14 cellular contexts compared by ENCODE assay signal in the genomic region with DNA sequence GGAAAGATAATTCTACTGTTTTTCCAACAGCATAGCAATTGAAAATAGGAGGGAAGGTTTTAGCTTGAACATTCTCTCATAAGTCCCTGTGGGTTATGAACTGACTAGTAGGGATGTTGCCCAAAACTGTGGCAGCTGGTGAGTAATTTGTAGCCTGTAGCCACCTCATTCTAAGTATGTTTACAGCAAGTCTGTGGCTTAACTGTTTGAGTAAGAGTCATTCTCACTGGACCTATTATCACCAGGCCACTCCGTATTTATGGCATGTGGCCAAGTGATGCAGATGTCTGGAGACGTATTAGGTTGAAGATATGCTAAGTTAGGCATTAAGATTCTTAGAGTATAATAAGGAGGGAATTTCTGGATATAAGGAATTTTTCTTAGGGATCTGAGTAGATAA.
DNase-seq lines count a peak whose midpoint lies in the region; ATAC-seq and TF ChIP-seq lines count a peak whose summit lies in the region.
"Had no signal": no experiment of that assay in that cellular context is flagged by ENCODE, and none has a peak within 500 bp of the region (broad histone marks: within the 10 kb centered on the region; RNA-seq: fewer than 3 reads in every experiment).

No MANE protein-coding gene starts in this region.

- H3K4me3 Mint-ChIP-seq in activated naive CD4-positive, alpha-beta T cell treated with anti-CD3 and anti-CD28 coated beads, Interleukin-2, amount 10 ng/mL, durations not matched to agents 7 days and 5 days: no peak overlapping the region
- H3K4me3 Mint-ChIP-seq: CD8-positive, alpha-beta T cell had no signal

- H3K36me3 ChIP-seq in aorta (ENCODE audit: control insufficient read depth in 1 of 2, insufficient read depth in 2 of 2, low read length in 1 of 2): no peaks in the 10 kb centered on the region
- H3K36me3 ChIP-seq: cardiac muscle cell, tibial nerve had no signal

- intact Hi-C loops in aorta (cut with DNase I): loop anchor here in 1 of 2 donors (10.0 kb wide), 1 partner anchor 112 kb away; no protein-coding TSS in a partner anchor

- H3K27ac ChIP-seq in aorta (ENCODE audit: low read depth in 1 of 2, low read length in 2 of 2): no peak overlapping the region
- H3K27ac ChIP-seq: cardiac muscle cell, tibial nerve had no signal

- H3K36me3 Mint-ChIP-seq in activated naive CD4-positive, alpha-beta T cell treated with anti-CD3 and anti-CD28 coated beads, Interleukin-2, amount 10 ng/mL, durations not matched to agents 7 days and 5 days: no peaks in the 10 kb centered on the region
- H3K36me3 Mint-ChIP-seq: CD8-positive, alpha-beta T cell had no signal

- H3K4me1 Mint-ChIP-seq in activated naive CD4-positive, alpha-beta T cell treated with anti-CD3 and anti-CD28 coated beads, Interleukin-2, amount 10 ng/mL, durations not matched to agents 7 days and 5 days: no peaks in the 10 kb centered on the region

- H3K27me3 Mint-ChIP-seq in activated naive CD4-positive, alpha-beta T cell treated with anti-CD3 and anti-CD28 coated beads, Interleukin-2, amount 10 ng/mL, durations not matched to agents 7 days and 5 days: no peaks in the 10 kb centered on the region

- ATAC-seq in GM21381 (IDR thresholded peaks at IDR 0.05; ENCODE audit: unreplicated experiment): peak; percentile 57
- ATAC-seq in aorta (ENCODE audit: low FRiP score): no peak
- ATAC-seq: CD8-positive, alpha-beta T cell; left lobe of liver had no signal

- WGBS in aorta, 2 donors: 21 to 28% methylated on average over 2 of the region's 2 CpGs

- no peaks in the 10 kb centered on the region for H3K27me3 ChIP-seq in aorta (ENCODE audit: control insufficient read depth in 1 of 2, insufficient read depth in 2 of 2, low read length in 1 of 2)
- H3K27me3 ChIP-seq: cardiac muscle cell, tibial nerve had no signal

- H3K4me3 ChIP-seq in cardiac fibroblast (replicated peaks in 1 of 2; ENCODE audit: low read depth in 2 of 2, low read length in 2 of 2): no peak overlapping the region
- H3K4me3 ChIP-seq in aorta (ENCODE audit: low read length in 2 of 2): no peak overlapping the region
- H3K4me3 ChIP-seq: cardiac muscle cell, tibial nerve had no signal

- H3K9me3 Mint-ChIP-seq in activated naive CD4-positive, alpha-beta T cell treated with anti-CD3 and anti-CD28 coated beads, Interleukin-2, amount 10 ng/mL, durations not matched to agents 7 days and 5 days: no peaks in the 10 kb centered on the region

- DNase-seq in AG09319 (ENCODE audit: extremely low read depth, low read depth) (peak; percentile 15), HS-5 (ENCODE audit: low read depth) (peak; percentile 92), cardiac fibroblast (ENCODE audit: low read depth in 2 of 2) (peak; percentile 27 to 96), mucosa of gallbladder (ENCODE audit: low spot score) (no peak), NCI-H1048 (lab: John Stamatoyannopoulos, UW) (no peak), aorta (no peak)
- no peak for DNase-seq in activated naive CD4-positive, alpha-beta T cell treated with anti-CD3 and anti-CD28 coated beads, Interleukin-2, amount 10 ng/mL, durations not matched to agents 7 days and 5 days
- DNase-seq: activated CD4-positive, CD25-positive, alpha-beta regulatory T cell; CD8-positive, alpha-beta T cell; NCI-H226 had no signal

- no peaks in the 10 kb centered on the region for H3K9me3 ChIP-seq in aorta (ENCODE audit: control insufficient read depth, low read length)

- H3K27ac Mint-ChIP-seq in activated naive CD4-positive, alpha-beta T cell treated with anti-CD3 and anti-CD28 coated beads, Interleukin-2, amount 10 ng/mL, durations not matched to agents 7 days and 5 days: no peak overlapping the region
- H3K27ac Mint-ChIP-seq: CD8-positive, alpha-beta T cell had no signal

- CTCF ChIA-PET in activated naive CD4-positive, alpha-beta T cell treated with anti-CD3 and anti-CD28 coated beads, Interleukin-2, amount 10 ng/mL, durations not matched to agents 7 days and 5 days (lab: Charles Lee): no interaction called here

- H3K4me1 ChIP-seq in aorta (ENCODE audit: control insufficient read depth in 1 of 2, insufficient read depth in 2 of 2, low read length in 2 of 2): peaks cover 0 to 2% of the 10 kb centered on the region in 2 donors
- H3K4me1 ChIP-seq: tibial nerve had no signal

- TF ChIP-seq CTCF in AG09319 (IDR thresholded peaks at IDR 0.05; ENCODE audit: low read depth, low read length) (no peak), cardiac fibroblast (IDR thresholded peaks at IDR 0.05; ENCODE audit: low read depth, low read length) (no peak)

Comparison
In these comparisons a context has a peak if more than half of its experiments do, and no peak if none do; other contexts are left out.
1. DNase-seq: peak in AG09319 (single experiment), HS-5 (single experiment) and cardiac fibroblast (2 of 2); none in mucosa of gallbladder (single experiment), activated naive CD4-positive, alpha-beta T cell treated with anti-CD3 and anti-CD28 coated beads, Interleukin-2, amount 10 ng/mL, durations not matched to agents 7 days and 5 days (single experiment), NCI-H1048 (single experiment) and aorta (0 of 2).